29 cellular contexts compared by ENCODE assay signal in genomic region chr22:31020334-31020733, GRCh38.
"Had no signal": no experiment of that assay in that cellular context is flagged by ENCODE, and none has a peak within 500 bp of the region (broad histone marks: within the 10 kb centered on the region; RNA-seq: fewer than 3 reads in every experiment).

No MANE protein-coding gene starts in this region.

- H3K79me2 ChIP-seq: hepatocyte had no signal

- H2AFZ ChIP-seq: hepatocyte had no signal

- H3K27ac ChIP-seq: adrenal gland, body of pancreas, coronary artery, gastroesophageal sphincter, hepatocyte, left ventricle myocardium inferior, ovary, sigmoid colon, stomach, thyroid gland, upper lobe of right lung, VCaP had no signal

- H3K36me3 ChIP-seq: adrenal gland, gastroesophageal sphincter, left ventricle myocardium inferior, ovary, sigmoid colon, stomach, thyroid gland, upper lobe of right lung had no signal

- H3K4me2 ChIP-seq: hepatocyte, smooth muscle cell had no signal

- DNase-seq: activated CD4-positive, alpha-beta T cell treated with anti-CD3 and anti-CD28 coated beads for 48 hours; activated CD4-positive, alpha-beta T cell treated with anti-CD3 and anti-CD28 coated beads, Interleukin-2, amount 50 U/mL, for 48 hours; activated CD8-positive, alpha-beta memory T cell treated with anti-CD3 and anti-CD28 coated beads for 24 hours; activated effector memory CD4-positive, alpha-beta T cell treated with Interleukin-2 at 50 U/mL for 16 hours; activated naive CD4-positive, alpha-beta T cell treated with Interleukin-2 at 50 U/mL for 16 hours; activated naive CD8-positive, alpha-beta T cell treated with anti-CD3 and anti-CD28 coated beads for 36 hours; aorta; body of pancreas; effector memory CD8-positive, alpha-beta T cell; left ventricle myocardium inferior; naive thymus-derived CD4-positive, alpha-beta T cell; ovary; sigmoid colon; stimulated activated CD4-positive, alpha-beta T cell treated with anti-CD3 and anti-CD28 coated beads, Interleukin-1b, Interleukin-23, amount 100 ng/mL, for 48 hours; stimulated activated naive B cell treated with anti-CD40 and anti-IgM and Interleukin-4, amounts not matched to agents 10 μg/mL and 1 μg/mL and 100 μg/mL, for 72 hours; stomach; T-cell; thyroid gland had no signal

- H3K4me3 Mint-ChIP-seq: activated naive CD8-positive, alpha-beta T cell treated with anti-CD3 and anti-CD28 coated beads for 36 hours; effector memory CD8-positive, alpha-beta T cell; mesothelial cell of epicardium; naive thymus-derived CD4-positive, alpha-beta T cell; stimulated activated naive B cell treated with anti-CD40 and anti-IgM and Interleukin-4, amounts not matched to agents 10 μg/mL and 1 μg/mL and 100 μg/mL, for 72 hours; T-cell had no signal

- H3K4me1 ChIP-seq: adrenal gland, left ventricle myocardium inferior, sigmoid colon, stomach, thyroid gland, upper lobe of right lung had no signal

- FAIRE-seq: endothelial cell of umbilical vein had no signal

- ATAC-seq: activated CD4-positive, CD25-positive, alpha-beta regulatory T cell treated with anti-CD3 and anti-CD28 coated beads, Interleukin-2, amount 50 U/mL, for 24 hours; body of pancreas; effector memory CD8-positive, alpha-beta T cell; gastroesophageal sphincter; naive thymus-derived CD4-positive, alpha-beta T cell; stimulated activated naive B cell treated with anti-CD40 and anti-IgM and Interleukin-4, amounts not matched to agents 10 μg/mL and 1 μg/mL and 100 μg/mL, for 72 hours; T-cell; upper lobe of right lung had no signal

- H3K27me3 ChIP-seq: adrenal gland, body of pancreas, gastroesophageal sphincter, hepatocyte, ovary, sigmoid colon, stomach, thyroid gland, upper lobe of right lung had no signal

- H3K27me3 Mint-ChIP-seq: activated naive CD8-positive, alpha-beta T cell treated with anti-CD3 and anti-CD28 coated beads for 36 hours; effector memory CD8-positive, alpha-beta T cell; naive thymus-derived CD4-positive, alpha-beta T cell; progenitor cell of endocrine pancreas; stimulated activated naive B cell treated with anti-CD40 and anti-IgM and Interleukin-4, amounts not matched to agents 10 μg/mL and 1 μg/mL and 100 μg/mL, for 72 hours; T-cell had no signal

- H3K4me1 Mint-ChIP-seq: activated naive CD8-positive, alpha-beta T cell treated with anti-CD3 and anti-CD28 coated beads for 36 hours; mesothelial cell of epicardium; naive thymus-derived CD4-positive, alpha-beta T cell; stimulated activated naive B cell treated with anti-CD40 and anti-IgM and Interleukin-4, amounts not matched to agents 10 μg/mL and 1 μg/mL and 100 μg/mL, for 72 hours; T-cell had no signal

- H3K9me3 Mint-ChIP-seq: activated naive CD8-positive, alpha-beta T cell treated with anti-CD3 and anti-CD28 coated beads for 36 hours; effector memory CD8-positive, alpha-beta T cell; stimulated activated naive B cell treated with anti-CD40 and anti-IgM and Interleukin-4, amounts not matched to agents 10 μg/mL and 1 μg/mL and 100 μg/mL, for 72 hours; T-cell had no signal

- H3K9me3 ChIP-seq: adrenal gland, body of pancreas, gastroesophageal sphincter, ovary, sigmoid colon, thyroid gland, upper lobe of right lung had no signal

- H3K27ac Mint-ChIP-seq: activated naive CD8-positive, alpha-beta T cell treated with anti-CD3 and anti-CD28 coated beads for 36 hours; effector memory CD8-positive, alpha-beta T cell; mesothelial cell of epicardium; naive thymus-derived CD4-positive, alpha-beta T cell; progenitor cell of endocrine pancreas; stimulated activated naive B cell treated with anti-CD40 and anti-IgM and Interleukin-4, amounts not matched to agents 10 μg/mL and 1 μg/mL and 100 μg/mL, for 72 hours; T-cell had no signal

- H3K4me3 ChIP-seq: adrenal gland, body of pancreas, coronary artery, gastroesophageal sphincter, hepatocyte, left ventricle myocardium inferior, ovary, sigmoid colon, smooth muscle cell, stomach, thyroid gland, upper lobe of right lung had no signal

- H3K36me3 Mint-ChIP-seq: activated naive CD8-positive, alpha-beta T cell treated with anti-CD3 and anti-CD28 coated beads for 36 hours; mesothelial cell of epicardium; naive thymus-derived CD4-positive, alpha-beta T cell; stimulated activated naive B cell treated with anti-CD40 and anti-IgM and Interleukin-4, amounts not matched to agents 10 μg/mL and 1 μg/mL and 100 μg/mL, for 72 hours; T-cell had no signal
